Comparison of ENCODE assay signal across 1 cellular context in genomic region chr12:26786491-26787124, GRCh38.
TF ChIP-seq lines count a peak whose summit lies in the region.

No MANE protein-coding gene starts in this region.

TF ChIP-seq in GM23338, 12 proteins besides CTCF, POLR2A, EP300 and RAD21 (continued from another document):
- no peak for TF ChIP-seq ZNF462 (CRISPR knock-in tag; IDR thresholded peaks at IDR 0.05)
